In genomic region chr14:55053500-55053899, GRCh38 we compare ENCODE assay signal across 11 cellular contexts. TPM values are rescaled to one million over a fixed set of nuclear protein-coding genes. Genes with fewer than 3 reads are reported as not detected.
DNase-seq lines count a peak whose midpoint lies in the region; ATAC-seq and TF ChIP-seq lines count a peak whose summit lies in the region.
"Had no signal": no experiment of that assay in that cellular context is flagged by ENCODE, and none has a peak within 500 bp of the region (broad histone marks: within the 10 kb centered on the region; RNA-seq: fewer than 3 reads in every experiment).

No MANE protein-coding gene starts in this region.

- H4K20me1 ChIP-seq in Karpas-422 (ENCODE audit: insufficient read depth, low read depth, low read length) (peaks cover 56% of the 10 kb centered on the region), mammary epithelial cell (ENCODE audit: insufficient read depth, low read length) (peaks cover 10% of the 10 kb centered on the region)

- ATAC-seq in natural killer cell treated with Interleukin-12 subunit alpha and Interleukin-12 subunit beta and Interleukin-15 and Interleukin-18, amount 100 ng/mL, for 72 hours = no peak
- ATAC-seq in HG02840 (IDR thresholded peaks at IDR 0.05; ENCODE audit: low FRiP score, unreplicated experiment) = no peak

- H3K9me3 Mint-ChIP-seq in CD14-positive monocyte = no peaks in the 10 kb centered on the region
- H3K9me3 Mint-ChIP-seq in natural killer cell treated with Interleukin-12 subunit alpha and Interleukin-12 subunit beta and Interleukin-15 and Interleukin-18, amount 100 ng/mL, for 72 hours = no peaks in the 10 kb centered on the region

- H3K4me3 Mint-ChIP-seq in CD14-positive monocyte = no peak overlapping the region
- H3K4me3 Mint-ChIP-seq in natural killer cell treated with Interleukin-12 subunit alpha and Interleukin-12 subunit beta and Interleukin-15 and Interleukin-18, amount 100 ng/mL, for 72 hours = peak overlapping the region; percentile 84

- H2AFZ ChIP-seq in Karpas-422 (ENCODE audit: low read length) (no peak overlapping the region), mammary epithelial cell (ENCODE audit: low read depth, low read length) (no peak overlapping the region)

- CTCF ChIA-PET in mammary epithelial cell (lab: Charles Lee; ENCODE audit: low non-redundant PET) = no interaction called here

- dilution Hi-C loops in mammary epithelial cell (cut with HindIII; ENCODE audit: low sequenced_read_pairs) = no loop called here

- peaks cover 24% of the 10 kb centered on the region for H3K4me1 ChIP-seq in Karpas-422 (ENCODE audit: low read length)
- peaks cover 22% of the 10 kb centered on the region for H3K4me1 ChIP-seq in mammary epithelial cell (ENCODE audit: insufficient read depth, low read length)

- no TSS peak for BruUV-seq in mammary epithelial cell (replicated peaks; lab: Mats Ljungman, UMichigan)

- H3K27me3 Mint-ChIP-seq in CD14-positive monocyte (ENCODE audit: low read depth in 3 of 3) = peaks cover 0 to 3% (median 2%) of the 10 kb centered on the region in 3 donors
- no peaks in the 10 kb centered on the region for H3K27me3 Mint-ChIP-seq in natural killer cell treated with Interleukin-12 subunit alpha and Interleukin-12 subunit beta and Interleukin-15 and Interleukin-18, amount 100 ng/mL, for 72 hours

- no peak for DNase-seq in CD14-positive monocyte (ENCODE audit: low spot score)
- no peak for DNase-seq in Karpas-422
- DNase-seq in mammary epithelial cell = no peak
- DNase-seq in natural killer cell treated with Interleukin-12 subunit alpha and Interleukin-12 subunit beta and Interleukin-15 and Interleukin-18, amount 100 ng/mL, for 72 hours (ENCODE audit: low spot score) = no peak
- no peak for DNase-seq in NCI-H187 treated with DMSO at 0.1 percent for 48 hours (lab: John Stamatoyannopoulos, UW)
- no peak for DNase-seq in A172 (ENCODE audit: low spot score)
- DNase-seq in LoVo (ENCODE audit: low spot score) = no peak
- DNase-seq: NCI-H2171, T1000, thyroid gland had no signal

- H3K4me1 Mint-ChIP-seq in CD14-positive monocyte = peaks cover 27% of the 10 kb centered on the region
- H3K4me1 Mint-ChIP-seq in natural killer cell treated with Interleukin-12 subunit alpha and Interleukin-12 subunit beta and Interleukin-15 and Interleukin-18, amount 100 ng/mL, for 72 hours (ENCODE audit: low read depth in 2 of 2) = peaks cover 29 to 38% of the 10 kb centered on the region in 2 donors

- H3K27me3 ChIP-seq in Karpas-422 (ENCODE audit: low read length) (no peaks in the 10 kb centered on the region), mammary epithelial cell (ENCODE audit: insufficient read depth, low read length) (no peaks in the 10 kb centered on the region)
- H3K27me3 ChIP-seq: thyroid gland had no signal

- 86% methylated on average over 7 of the region's 7 CpGs for WGBS in mammary epithelial cell (ENCODE audit: low coverage, missing lambda C conversion rate)

- H3K27ac ChIP-seq in Karpas-422 (ENCODE audit: low read length) = no peak overlapping the region
- peak overlapping the region; percentile 99 for H3K27ac ChIP-seq in mammary epithelial cell (ENCODE audit: insufficient read depth, low read depth, low read length)

- no peak for TF ChIP-seq CTCF in CD14-positive monocyte (IDR thresholded peaks at IDR 0.05)
- TF ChIP-seq CTCF in mammary epithelial cell (conservative IDR thresholded peaks at IDR 0.05 in 1 of 2, IDR thresholded peaks at IDR 0.05 in 1 of 2; ENCODE audit: extremely low read depth in 1 of 2, insufficient read depth in 1 of 2, low read depth in 1 of 2, low read length in 2 of 2) = no peak

- peak overlapping the region; percentile 92; the same call in 1 of the 2 replicates for H3K4me3 ChIP-seq in Karpas-422 (ENCODE audit: low read length)
- H3K4me3 ChIP-seq in mammary epithelial cell (replicated peaks in 1 of 3; ENCODE audit: insufficient read depth in 1 of 3, low read depth in 2 of 3, low read length in 3 of 3) = peak overlapping the region; percentile 93 to 100 (median 97)

- peaks cover 47% of the 10 kb centered on the region for H3K36me3 ChIP-seq in Karpas-422 (ENCODE audit: insufficient read depth, low read length)
- peaks cover 6% of the 10 kb centered on the region for H3K36me3 ChIP-seq in mammary epithelial cell (ENCODE audit: insufficient read depth, low read length)
- H3K36me3 ChIP-seq: thyroid gland had no signal

- intact Hi-C loops in CD14-positive monocyte (cut with micrococcal nuclease) (loop anchor here in 1 of 2 donors (5.0 kb wide), 1 partner anchor 34 kb away; no protein-coding TSS in a partner anchor), mammary epithelial cell (cut with micrococcal nuclease) (no loop called here)

- peaks cover 20 to 31% of the 10 kb centered on the region in 2 donors for H3K36me3 Mint-ChIP-seq in CD14-positive monocyte
- H3K36me3 Mint-ChIP-seq in natural killer cell treated with Interleukin-12 subunit alpha and Interleukin-12 subunit beta and Interleukin-15 and Interleukin-18, amount 100 ng/mL, for 72 hours = peaks cover 10% of the 10 kb centered on the region

- H3K27ac Mint-ChIP-seq in CD14-positive monocyte = peak overlapping the region in 6 of 7 donors; percentile 8 to 97 (median 68)
- peak overlapping the region; percentile 57 to 86 for H3K27ac Mint-ChIP-seq in natural killer cell treated with Interleukin-12 subunit alpha and Interleukin-12 subunit beta and Interleukin-15 and Interleukin-18, amount 100 ng/mL, for 72 hours

- H3K4me2 ChIP-seq in Karpas-422 (ENCODE audit: low read depth, low read length, poor library complexity, severe bottlenecking) (peak overlapping the region; percentile 91), mammary epithelial cell (ENCODE audit: insufficient read depth, low read depth, low read length) (peak overlapping the region; percentile 86)

- no peaks in the 10 kb centered on the region for H3K9me2 ChIP-seq in Karpas-422 (replicated peaks; ENCODE audit: insufficient read depth, low read length)

- H3K79me2 ChIP-seq in Karpas-422 (ENCODE audit: low read length) (peaks cover 70% of the 10 kb centered on the region), mammary epithelial cell (ENCODE audit: insufficient read depth, low read length) (peaks cover 70% of the 10 kb centered on the region)

- in situ Hi-C loops in mammary epithelial cell (cut with MboI; ENCODE audit: low sequenced_read_pairs in 2 of 2) = no loop called here

- H3K9me3 ChIP-seq in Karpas-422 (ENCODE audit: low read length) (no peaks in the 10 kb centered on the region), mammary epithelial cell (replicated peaks; ENCODE audit: insufficient read depth, low read length) (no peaks in the 10 kb centered on the region)
- H3K9me3 ChIP-seq: thyroid gland had no signal

- H3K9ac ChIP-seq in Karpas-422 (ENCODE audit: low read length) (no peak overlapping the region), mammary epithelial cell (ENCODE audit: insufficient read depth, low read length) (peak overlapping the region; percentile 100)

RNA-seq across cellular contexts. Expression of gene MAPK1IP1L, which starts 2.1 kb away (rescaled TPM):
- polyA plus RNA-seq in CD14-positive monocyte (10 to 100 TPM; 44.8 to 67.8 TPM), mammary epithelial cell (134 TPM)
- total RNA-seq in Karpas-422 (2014; rRNA removed; shearing (Covaris generic); ENCODE audit: low replicate concordance) = 31.8 and 111 TPM in 2 replicates
- total RNA-seq in mammary epithelial cell = 100 to 1,000 TPM in 1 of 2 donors, 10 to 100 TPM in 1; 48.2 to 108 TPM
- polyA minus RNA-seq in mammary epithelial cell = 100 TPM
- total RNA-seq in natural killer cell treated with Interleukin-12 subunit alpha and Interleukin-12 subunit beta and Interleukin-15 and Interleukin-18, amount 100 ng/mL, for 72 hours = 100 to 1,000 TPM in 1 of 2 donors, 10 to 100 TPM in 1; 99.7 to 119 TPM
- 40.1 and 44.2 TPM in 2 replicates for total RNA-seq in A172 (2014; rRNA removed; shearing (Covaris generic))

RNA-seq across cellular contexts. Expression of gene SOCS4, which starts 26.5 kb away (rescaled TPM):
- polyA plus RNA-seq in CD14-positive monocyte (1 to 10 TPM; 2.5 to 3.0 TPM), mammary epithelial cell (9.5 TPM)
- 20.2 and 50.3 TPM in 2 replicates for total RNA-seq in Karpas-422 (2014; rRNA removed; shearing (Covaris generic); ENCODE audit: low replicate concordance)
- total RNA-seq in mammary epithelial cell = 10 to 100 TPM; 25.2 to 35.4 TPM
- polyA minus RNA-seq in mammary epithelial cell = 20.7 TPM
- 10 to 100 TPM; 36.5 to 50.9 TPM for total RNA-seq in natural killer cell treated with Interleukin-12 subunit alpha and Interleukin-12 subunit beta and Interleukin-15 and Interleukin-18, amount 100 ng/mL, for 72 hours
- total RNA-seq in A172 (2014; rRNA removed; shearing (Covaris generic)) = 12.1 and 12.7 TPM in 2 replicates

RNA-seq across cellular contexts. Expression of gene WDHD1, which starts 26.6 kb away (rescaled TPM):
- polyA plus RNA-seq in CD14-positive monocyte (under 1 TPM; 0.30 to 0.37 TPM), mammary epithelial cell (10.6 TPM)
- 14.0 and 31.2 TPM in 2 replicates for total RNA-seq in Karpas-422 (2014; rRNA removed; shearing (Covaris generic); ENCODE audit: low replicate concordance)
- total RNA-seq in mammary epithelial cell = 10 to 100 TPM in 1 of 2 donors, 1 to 10 TPM in 1; 7.7 to 21.1 TPM
- polyA minus RNA-seq in mammary epithelial cell = 18.8 TPM
- total RNA-seq in natural killer cell treated with Interleukin-12 subunit alpha and Interleukin-12 subunit beta and Interleukin-15 and Interleukin-18, amount 100 ng/mL, for 72 hours = 10 to 100 TPM; 33.6 to 51.3 TPM
- 13.3 and 14.6 TPM in 2 replicates for total RNA-seq in A172 (2014; rRNA removed; shearing (Covaris generic))
